In the genomic region with DNA sequence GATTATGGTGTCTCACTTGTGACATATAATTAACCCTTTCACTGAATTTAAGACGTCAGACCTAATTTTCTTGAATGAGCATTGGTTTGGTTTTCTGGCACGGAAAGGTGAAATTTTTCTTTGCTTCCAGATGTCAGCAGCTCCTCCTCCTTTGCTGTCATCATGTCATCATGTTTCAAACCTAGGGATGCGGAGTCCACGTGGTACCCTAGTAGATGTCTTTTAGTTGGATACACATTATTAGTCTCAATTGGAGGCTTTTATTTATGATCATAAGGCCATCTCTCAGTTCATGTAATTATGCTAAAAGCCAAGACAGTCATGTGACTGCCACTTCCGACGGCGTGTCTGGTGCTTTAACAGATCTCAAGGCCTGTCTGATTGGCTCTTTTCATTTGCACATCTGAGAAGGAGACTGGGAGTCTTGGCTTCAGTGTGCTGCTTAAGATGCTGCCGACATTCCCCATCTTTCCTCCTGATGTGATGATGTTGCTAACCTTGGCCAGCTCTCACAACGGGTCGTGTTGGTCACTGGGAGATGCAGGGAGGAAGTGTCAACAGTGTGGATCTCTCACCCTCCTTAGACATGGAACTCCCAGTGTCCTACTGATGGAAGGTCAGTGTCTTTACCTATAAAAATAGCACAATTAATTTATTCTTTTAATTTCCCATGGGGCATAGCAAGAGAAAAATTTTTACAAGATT, we compare ENCODE assay signal across 9 cellular contexts.
"Had no signal": no experiment of that assay in that cellular context is flagged by ENCODE, and none has a peak within 500 bp of the region (broad histone marks: within the 10 kb centered on the region; RNA-seq: fewer than 3 reads in every experiment).

No MANE protein-coding gene starts in this region.

- H3K9ac ChIP-seq: GM23248 had no signal

- ATAC-seq: HCT116 had no signal

- H2AFZ ChIP-seq: GM23248 had no signal

- H3K36me3 ChIP-seq: HAP-1 had no signal

- H3K9me3 Mint-ChIP-seq: HFFc6 had no signal

- DNase-seq: GM23248, GOT3, H7, IMR-90, KBM-7 had no signal

- H3K4me1 ChIP-seq: HAP-1 had no signal

- H3K4me3 ChIP-seq: GM23248, HAP-1 had no signal

- H3K4me3 Mint-ChIP-seq: HFFc6 had no signal

- H3K9me3 ChIP-seq: HAP-1 had no signal

- H3K27ac ChIP-seq: GM23248, HL-60 had no signal
